Comparison of ENCODE assay signal across 8 cellular contexts in the genomic region with DNA sequence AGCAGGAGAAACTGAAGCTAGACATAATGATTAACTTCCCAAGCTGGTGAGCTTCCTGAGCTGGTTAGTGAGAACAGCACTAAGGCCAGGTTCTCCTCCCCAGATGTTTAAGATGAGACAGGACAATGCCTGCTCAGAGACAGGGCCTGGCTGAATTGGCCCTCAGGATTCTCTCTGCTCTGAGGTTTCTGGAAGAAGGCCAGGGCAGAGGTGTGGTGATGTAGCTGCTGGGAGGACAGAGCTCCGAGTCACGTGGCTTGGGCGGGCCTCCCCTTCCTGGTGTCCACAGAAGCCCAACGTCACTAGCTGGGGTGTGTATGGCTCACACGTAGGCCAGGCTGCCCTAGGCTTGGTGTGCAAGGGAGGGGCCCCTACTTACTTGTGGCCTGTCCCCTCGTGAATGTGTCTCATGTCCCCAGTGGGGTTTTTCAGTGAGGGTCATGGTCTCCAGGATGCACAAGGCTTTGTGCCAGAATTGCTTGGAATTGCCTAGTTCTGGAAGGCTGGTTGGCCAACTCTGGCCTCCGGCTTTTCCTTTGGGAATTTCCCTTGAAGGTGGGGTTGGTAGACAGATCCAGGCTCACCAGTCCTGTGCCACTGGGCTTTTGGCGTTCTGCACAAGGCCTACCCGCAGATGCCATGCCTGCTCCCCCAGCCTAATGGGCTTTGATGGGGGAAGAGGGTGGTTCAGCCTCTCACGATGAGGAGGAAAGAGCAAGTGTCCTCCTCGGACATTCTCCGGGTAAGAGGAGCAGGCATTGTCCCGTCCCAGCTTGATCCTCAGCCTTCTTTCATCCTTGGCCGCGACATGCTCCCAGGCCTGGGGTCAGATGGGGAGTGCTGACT. TPM values are rescaled to one million over a fixed set of nuclear protein-coding genes. Genes with fewer than 3 reads are reported as not detected.
DNase-seq lines count a peak whose midpoint lies in the region; ATAC-seq, FAIRE-seq and TF ChIP-seq lines count a peak whose summit lies in the region.

No MANE protein-coding gene starts in this region.

- no peaks in the 10 kb centered on the region for H3K9me3 Mint-ChIP-seq in activated naive CD8-positive, alpha-beta T cell (ENCODE audit: low read depth)
- H3K9me3 Mint-ChIP-seq in activated naive CD8-positive, alpha-beta T cell treated with anti-CD3 and anti-CD28 coated beads for 36 hours: no peaks in the 10 kb centered on the region

- TF ChIP-seq CTCF in cardiac fibroblast (IDR thresholded peaks at IDR 0.05; ENCODE audit: low read depth, low read length): no peak
- TF ChIP-seq CTCF in A673 (conservative IDR thresholded peaks at IDR 0.05; ENCODE audit: low read depth, low read length): no peak

- H3K27me3 Mint-ChIP-seq in activated naive CD8-positive, alpha-beta T cell: no peaks in the 10 kb centered on the region
- H3K27me3 Mint-ChIP-seq in activated naive CD8-positive, alpha-beta T cell treated with anti-CD3 and anti-CD28 coated beads for 36 hours: peaks cover 11% of the 10 kb centered on the region

- FAIRE-seq in RCC 7860 (lab: Jason Lieb, UNC): no peak

- POLR2A ChIA-PET in A673 (lab: Charles Lee; ENCODE audit: low non-redundant PET): no interaction called here

- H3K4me3 Mint-ChIP-seq in activated naive CD8-positive, alpha-beta T cell: peak overlapping the region; percentile 3
- no peak overlapping the region for H3K4me3 Mint-ChIP-seq in activated naive CD8-positive, alpha-beta T cell treated with anti-CD3 and anti-CD28 coated beads for 36 hours

- H3K36me3 ChIP-seq in mucosa of rectum (ENCODE audit: control insufficient read depth in 2 of 2, insufficient read depth in 2 of 2, low read length in 2 of 2) (no peaks in the 10 kb centered on the region), A673 (ENCODE audit: insufficient read depth, low read length, poor library complexity, severe bottlenecking) (no peaks in the 10 kb centered on the region)

- H3K27me3 ChIP-seq in mucosa of rectum (ENCODE audit: control insufficient read depth in 2 of 2, insufficient read depth in 2 of 2, low read length in 2 of 2): no peaks in the 10 kb centered on the region
- peaks cover 24% of the 10 kb centered on the region for H3K27me3 ChIP-seq in A673 (replicated peaks; ENCODE audit: insufficient read depth, low read depth, low read length, poor library complexity)

- peaks cover 25 to 33% of the 10 kb centered on the region in 2 donors for H3K4me1 ChIP-seq in mucosa of rectum (ENCODE audit: control insufficient read depth in 2 of 2, insufficient read depth in 2 of 2, low read length in 2 of 2)
- no peaks in the 10 kb centered on the region for H3K4me1 ChIP-seq in A673 (ENCODE audit: insufficient read depth, low read length, poor library complexity, severe bottlenecking)

- no peak overlapping the region for H3K4me3 ChIP-seq in cardiac fibroblast (replicated peaks in 1 of 2; ENCODE audit: low read depth in 2 of 2, low read length in 2 of 2)
- peak overlapping the region in 1 of 2 donors; percentile 13 for H3K4me3 ChIP-seq in mucosa of rectum (ENCODE audit: low read length in 2 of 2)
- no peak overlapping the region for H3K4me3 ChIP-seq in A673 (ENCODE audit: low read depth, low read length, poor library complexity, severe bottlenecking)

- H3K9ac ChIP-seq in mucosa of rectum (ENCODE audit: low read depth in 1 of 2, low read length in 2 of 2): peak overlapping the region; percentile 32 to 45

- CTCF ChIA-PET in A673 (lab: Charles Lee): no interaction called here

- peaks cover 6% of the 10 kb centered on the region for H3K36me3 Mint-ChIP-seq in activated naive CD8-positive, alpha-beta T cell
- no peaks in the 10 kb centered on the region for H3K36me3 Mint-ChIP-seq in activated naive CD8-positive, alpha-beta T cell treated with anti-CD3 and anti-CD28 coated beads for 36 hours

- H3K27ac ChIP-seq in mucosa of rectum (ENCODE audit: low read depth in 2 of 2, low read length in 2 of 2) (peak overlapping the region; percentile 36 to 77), A673 (ENCODE audit: low read depth, low read length, poor library complexity, severe bottlenecking) (no peak overlapping the region)

- no peak overlapping the region for H3K27ac Mint-ChIP-seq in activated naive CD8-positive, alpha-beta T cell
- no peak overlapping the region for H3K27ac Mint-ChIP-seq in activated naive CD8-positive, alpha-beta T cell treated with anti-CD3 and anti-CD28 coated beads for 36 hours

- H3K4me1 Mint-ChIP-seq in activated naive CD8-positive, alpha-beta T cell (ENCODE audit: low read depth): peaks cover 68% of the 10 kb centered on the region
- peaks cover 54% of the 10 kb centered on the region for H3K4me1 Mint-ChIP-seq in activated naive CD8-positive, alpha-beta T cell treated with anti-CD3 and anti-CD28 coated beads for 36 hours

- intact Hi-C loops in A673 (cut with micrococcal nuclease; ENCODE audit: unreplicated experiment): no loop called here

- H3K9me3 ChIP-seq in mucosa of rectum (ENCODE audit: control insufficient read depth in 2 of 2, low read length in 2 of 2) (no peaks in the 10 kb centered on the region), A673 (ENCODE audit: low read depth, low read length, poor library complexity, severe bottlenecking) (no peaks in the 10 kb centered on the region)

- BruUV-seq in A673 (replicated peaks; lab: Mats Ljungman, UMichigan): no TSS peak

- peak; percentile 43 for ATAC-seq in HG02973 (IDR thresholded peaks at IDR 0.05; ENCODE audit: unreplicated experiment)

- DNase-seq in activated naive CD8-positive, alpha-beta T cell treated with anti-CD3 and anti-CD28 coated beads for 36 hours: no peak
- peak; percentile 37 for DNase-seq in RCC 7860 (ENCODE audit: low spot score)
- peak; percentile 47 to 82 for DNase-seq in cardiac fibroblast (ENCODE audit: low read depth in 2 of 2)
- DNase-seq in A673 (ENCODE audit: low spot score): no peak
- no peak for DNase-seq in NCI-H146 (lab: John Stamatoyannopoulos, UW)

RNA-seq across cellular contexts. Expression of gene NOD2, which starts 3.4 kb away (rescaled TPM):
- 1 to 10 TPM in 1 of 2 experiments, under 1 TPM in 1; 0.78 to 1.2 TPM for total RNA-seq in activated naive CD8-positive, alpha-beta T cell treated with anti-CD3 and anti-CD28 coated beads for 36 hours
- total RNA-seq in A673 (2021): not detected in 2 replicates

RNA-seq across cellular contexts. Expression of gene SNX20, which starts 15.7 kb away (rescaled TPM):
- 10 to 100 TPM; 25.8 to 26.0 TPM for total RNA-seq in activated naive CD8-positive, alpha-beta T cell treated with anti-CD3 and anti-CD28 coated beads for 36 hours
- not detected in 2 replicates for total RNA-seq in A673 (2021)

RNA-seq across cellular contexts. Expression of gene CYLD, which starts 45.1 kb away (rescaled TPM):
- 10 to 100 TPM; 94.3 to 97.9 TPM for total RNA-seq in activated naive CD8-positive, alpha-beta T cell treated with anti-CD3 and anti-CD28 coated beads for 36 hours
- total RNA-seq in A673 (2021): 6.3 and 9.5 TPM in 2 replicates

Comparison
In these comparisons a context has a peak if more than half of its experiments do, and no peak if none do; other contexts are left out.
1. DNase-seq: peak in RCC 7860 (single experiment) and cardiac fibroblast (2 of 2); none in activated naive CD8-positive, alpha-beta T cell treated with anti-CD3 and anti-CD28 coated beads for 36 hours (single experiment), A673 (single experiment) and NCI-H146 (single experiment).
2. RNA of gene SNX20, which starts 15.7 kb away (total RNA-seq): 25.8 to 26.0 TPM in activated naive CD8-positive, alpha-beta T cell treated with anti-CD3 and anti-CD28 coated beads for 36 hours; not detected in A673; every median in the first group is over 10 times any median in the second.